In the genomic region with DNA sequence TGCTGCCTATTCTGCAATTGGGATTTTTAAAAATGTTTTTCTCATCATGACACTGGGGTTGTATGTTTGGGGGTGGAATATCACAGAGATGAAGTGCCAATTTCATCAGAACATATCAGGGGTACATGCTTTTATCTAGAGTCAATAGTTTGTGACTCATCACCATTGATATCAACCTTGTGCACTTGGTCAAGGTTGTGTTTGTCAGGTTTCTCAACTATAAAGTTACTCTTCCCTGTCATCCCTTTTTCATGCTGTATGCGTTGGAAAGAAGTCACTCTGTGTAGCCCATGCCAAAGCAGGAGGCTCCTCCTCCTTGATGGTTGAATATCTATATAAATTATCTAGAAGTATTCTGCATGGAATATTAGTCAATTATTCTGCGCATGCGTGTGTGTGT, we compare ENCODE assay signal across 25 cellular contexts.
DNase-seq lines count a peak whose midpoint lies in the region; ATAC-seq, FAIRE-seq and TF ChIP-seq lines count a peak whose summit lies in the region.
"Had no signal": no experiment of that assay in that cellular context is flagged by ENCODE, and none has a peak within 500 bp of the region (broad histone marks: within the 10 kb centered on the region; RNA-seq: fewer than 3 reads in every experiment).

No MANE protein-coding gene starts in this region.

- peaks cover 21% of the 10 kb centered on the region for H3K9me3 ChIP-seq in HepG2 (ENCODE audit: low read length)
- H3K9me3 ChIP-seq in right lobe of liver = no peaks in the 10 kb centered on the region
- H3K9me3 ChIP-seq: A549, BE2C had no signal

- no peaks in the 10 kb centered on the region for H4K20me1 ChIP-seq in HepG2 (ENCODE audit: insufficient read depth, low read length)
- H4K20me1 ChIP-seq: BLaER1 had no signal

- H3K4me1 Mint-ChIP-seq in activated T-cell treated with anti-CD3 and anti-CD28 coated beads, Interleukin-2, amount 50 U/mL, for 72 hours (ENCODE audit: low read depth) = peaks cover 9% of the 10 kb centered on the region
- H3K4me1 Mint-ChIP-seq: CD14-positive monocyte had no signal

- H3K27ac Mint-ChIP-seq in activated T-cell treated with anti-CD3 and anti-CD28 coated beads, Interleukin-2, amount 50 U/mL, for 72 hours = no peak overlapping the region
- H3K27ac Mint-ChIP-seq: CD14-positive monocyte; CD4-positive, alpha-beta memory T cell; CD4-positive, CD25-positive, alpha-beta regulatory T cell; CD8-positive, alpha-beta memory T cell had no signal

- TF ChIP-seq POLR2A in HepG2 (IDR thresholded peaks at IDR 0.05; ENCODE audit: insufficient read depth in 1 of 2, low read depth in 2 of 2, low read length in 2 of 2) (no peak), right lobe of liver (IDR thresholded peaks at IDR 0.05) (no peak)

- no peak for ATAC-seq in HepG2
- ATAC-seq in right lobe of liver = peak; percentile 80 to 91 (median 84)
- ATAC-seq in activated T-cell treated with anti-CD3 and anti-CD28 coated beads, Interleukin-2, amount 50 U/mL, for 72 hours (replicated peaks in 1 of 2) = no peak
- ATAC-seq: A549 had no signal

- POLR2A ChIA-PET in HepG2 (lab: Yijun Ruan, JAX) = no interaction called here

- H3K36me3 Mint-ChIP-seq in activated T-cell treated with anti-CD3 and anti-CD28 coated beads, Interleukin-2, amount 50 U/mL, for 72 hours (ENCODE audit: insufficient read depth in 2 of 2) = peaks cover 0 to 2% of the 10 kb centered on the region in 2 donors
- H3K36me3 Mint-ChIP-seq: CD14-positive monocyte; CD4-positive, alpha-beta memory T cell; CD4-positive, CD25-positive, alpha-beta regulatory T cell had no signal

- TF ChIP-seq CTCF in HepG2 (CRISPR knock-in tag; IDR thresholded peaks at IDR 0.05) = no peak
- TF ChIP-seq CTCF in right lobe of liver (IDR thresholded peaks at IDR 0.05) = no peak

- intact Hi-C loops in HepG2 (cut with micrococcal nuclease; ENCODE audit: unreplicated experiment) = no loop called here
- intact Hi-C loops in right lobe of liver (cut with DNase I) = no loop called here

- no peak overlapping the region for H3K4me2 ChIP-seq in HepG2 (ENCODE audit: low read depth, low read length)
- H3K4me2 ChIP-seq: A549, BLaER1 had no signal

- BruUV-seq in HepG2 (replicated peaks; lab: Mats Ljungman, UMichigan) = no TSS peak

- H3K4me3 ChIP-seq in HepG2 (replicated peaks in 1 of 3; ENCODE audit: insufficient read depth in 1 of 3, low read depth in 2 of 3, low read length in 3 of 3) (no peak overlapping the region), right lobe of liver (no peak overlapping the region)
- H3K4me3 ChIP-seq: A549, BLaER1 had no signal

- CTCF ChIA-PET in HepG2 (lab: Yijun Ruan, JAX; ENCODE audit: low intra/inter-chr PET ratio, low total read pairs) = no interaction called here

- no peak for TF ChIP-seq RAD21 in HepG2 (CRISPR knock-in tag; IDR thresholded peaks at IDR 0.05)

- H3K79me2 ChIP-seq in HepG2 (ENCODE audit: insufficient read depth, low read length) = no peaks in the 10 kb centered on the region

- H3K36me3 ChIP-seq in HepG2 (replicated peaks in 1 of 2; ENCODE audit: control insufficient read depth in 1 of 2, insufficient read depth in 2 of 2, low read length in 2 of 2) = no peaks in the 10 kb centered on the region
- H3K36me3 ChIP-seq in right lobe of liver = no peaks in the 10 kb centered on the region
- H3K36me3 ChIP-seq: BE2C, BLaER1 had no signal

- H3K27me3 Mint-ChIP-seq in activated T-cell treated with anti-CD3 and anti-CD28 coated beads, Interleukin-2, amount 50 U/mL, for 72 hours (ENCODE audit: low read depth) = peaks cover 7% of the 10 kb centered on the region

- in situ Hi-C loops in HepG2 (cut with HindIII; ENCODE audit: extremely low pct_ligation_motif_present, low pct_unique_long_range_greater_than_20kb) = no loop called here

- H3K4me3 Mint-ChIP-seq in activated T-cell treated with anti-CD3 and anti-CD28 coated beads, Interleukin-2, amount 50 U/mL, for 72 hours = no peak overlapping the region
- H3K4me3 Mint-ChIP-seq: CD14-positive monocyte; CD4-positive, alpha-beta memory T cell; CD4-positive, CD25-positive, alpha-beta regulatory T cell; CD8-positive, alpha-beta memory T cell had no signal

- peaks cover 4% of the 10 kb centered on the region in 2 donors for H3K9me3 Mint-ChIP-seq in activated T-cell treated with anti-CD3 and anti-CD28 coated beads, Interleukin-2, amount 50 U/mL, for 72 hours

- 73% methylated on average over 3 of the region's 3 CpGs for WGBS in HepG2 (ENCODE audit: low lambda C conversion rate)
- 33% methylated on average over 3 of the region's 3 CpGs for WGBS in right lobe of liver (ENCODE audit: insufficient coverage, low coverage, low lambda C conversion rate, missing lambda C conversion rate)

- no peak overlapping the region for H3K9ac ChIP-seq in HepG2 (ENCODE audit: insufficient read depth, low read depth, low read length)
- H3K9ac ChIP-seq: BLaER1 had no signal

- DNase-seq in HTR-8/SVneo (ENCODE audit: insufficient read length, low spot score) = no peak
- DNase-seq in HepG2 (ENCODE audit: low spot score) = no peak
- no peak for DNase-seq in right lobe of liver
- DNase-seq in activated T-cell treated with anti-CD3 and anti-CD28 coated beads, Interleukin-2, amount 50 U/mL, for 72 hours = no peak
- no peak for DNase-seq in AML-193 (lab: John Stamatoyannopoulos, UW)
- DNase-seq in GM03348 (ENCODE audit: low spot score) = no peak
- DNase-seq: BE2C; C1 segment of cervical spinal cord; CD4-positive, alpha-beta memory T cell; CD4-positive, CD25-positive, alpha-beta regulatory T cell; CD8-positive, alpha-beta memory T cell; COR-L47; DMS 273 treated with DMSO at 0.1 percent for 48 hours; DMS153; DMS53; DMS79; DND-41; EL; GDM1 had no signal

- H3K4me1 ChIP-seq in HepG2 (ENCODE audit: insufficient read depth, low read length) (no peaks in the 10 kb centered on the region), right lobe of liver (no peaks in the 10 kb centered on the region)
- H3K4me1 ChIP-seq: A549, BE2C, BLaER1 had no signal

- H3K27me3 ChIP-seq in HepG2 (ENCODE audit: control insufficient read depth in 1 of 2, insufficient read depth in 2 of 2, low read length in 2 of 2) (no peaks in the 10 kb centered on the region), right lobe of liver (no peaks in the 10 kb centered on the region)
- H3K27me3 ChIP-seq: BE2C, BLaER1 had no signal

- H3K27ac ChIP-seq in HepG2 (ENCODE audit: extremely low read length, insufficient read depth, low read length) = no peak overlapping the region
- peak overlapping the region in 2 of 3 donors; percentile 47 to 52 for H3K27ac ChIP-seq in right lobe of liver
- H3K27ac ChIP-seq: 22Rv1, A549, BLaER1 had no signal

- TF ChIP-seq EP300 in HepG2 (IDR thresholded peaks at IDR 0.05; ENCODE audit: low read depth in 2 of 2, low read length in 2 of 2) = no peak
- no peak for TF ChIP-seq EP300 in HepG2 (CRISPR knock-in tag; IDR thresholded peaks at IDR 0.05; ENCODE audit: borderline replicate concordance)

- peak; percentile 79 for FAIRE-seq in HTR-8/SVneo (lab: Jason Lieb, UNC)
- no peak for FAIRE-seq in HepG2 (lab: Jason Lieb, UNC)
- FAIRE-seq: A549, GM12891, GM19239 had no signal

- H2AFZ ChIP-seq in HepG2 (ENCODE audit: low read length) = no peak overlapping the region

TF ChIP-seq in HepG2, 621 proteins besides CTCF, POLR2A, EP300 and RAD21:
- TF ChIP-seq MED13 (CRISPR knock-in tag; IDR thresholded peaks at IDR 0.05) (no peak), CREB1 (IDR thresholded peaks at IDR 0.05) (peak; percentile 47; the same call in 1 of the 2 replicates), CREB1 (CRISPR knock-in tag; IDR thresholded peaks at IDR 0.05) (no peak)
TF ChIP-seq in HepG2: peak in this region for 1.

Comparison
In these comparisons a context has a peak if more than half of its experiments do, and no peak if none do; other contexts are left out.
1. ATAC-seq: peak in right lobe of liver (4 of 4); none in HepG2 (single experiment) and activated T-cell treated with anti-CD3 and anti-CD28 coated beads, Interleukin-2, amount 50 U/mL, for 72 hours (0 of 2).